8 cellular contexts compared by ENCODE assay signal in genomic region chr11:6603287-6604080, GRCh38. TPM values are rescaled to one million over a fixed set of nuclear protein-coding genes. Genes with fewer than 3 reads are reported as not detected.
DNase-seq lines count a peak whose midpoint lies in the region; ATAC-seq and TF ChIP-seq lines count a peak whose summit lies in the region.

ILK (plus strand) TSS chr11:6603774; CDS start chr11:6604272, 498 bp downstream.
RRP8 (minus strand) TSS chr11:6603616; CDS start chr11:6603502, 114 bp downstream.

- peaks cover 13% of the 10 kb centered on the region; the same call in 1 of the 2 replicates for H3F3A ChIP-seq in SU-DHL-6 (ENCODE audit: insufficient read depth)

- H3K4me1 Mint-ChIP-seq in activated naive CD8-positive, alpha-beta T cell treated with anti-CD3 and anti-CD28 coated beads, Interleukin-2, amount 50 U/mL, for 24 hours = peaks cover 10% of the 10 kb centered on the region

- H3K79me1 ChIP-seq in trophoblast cell (ENCODE audit: low read length) = peaks cover 25% of the 10 kb centered on the region

- no peak within 1 kb of the TSS for H3K23ac ChIP-seq in trophoblast cell (ENCODE audit: low read length)

- H3K27ac ChIP-seq in SU-DHL-6 (ENCODE audit: low read depth, low read length) (peak within 1 kb of the TSS; percentile 46), trophoblast cell (ENCODE audit: low read depth, low read length) (peak within 1 kb of the TSS; percentile 87), tibial nerve (peak within 1 kb of the TSS; percentile 88 to 99 (median 96))

- H3K79me2 ChIP-seq in SU-DHL-6 (ENCODE audit: insufficient read depth, low read length) = peaks cover 68% of the 10 kb centered on the region
- H3K79me2 ChIP-seq in trophoblast cell (ENCODE audit: control insufficient read depth, insufficient read depth, low read length, poor library complexity) = peaks cover 27% of the 10 kb centered on the region

- peak within 1 kb of the TSS; percentile 88 for H2BK120ac ChIP-seq in trophoblast cell (ENCODE audit: insufficient read depth, low read length, poor library complexity)

- intact Hi-C loops in Right ventricle myocardium superior (cut with DNase I) = loop anchor here (5.0 kb wide), 1 partner anchor 79 kb away; the partner anchor contains the start of gene MRPL17

- TF ChIP-seq CTCF in GM12865 (IDR thresholded peaks at IDR 0.05; ENCODE audit: insufficient read depth, low read depth, low read length, missing control alignments) (no peak), SU-DHL-6 (IDR thresholded peaks at IDR 0.05; ENCODE audit: insufficient read depth, low read length, poor library complexity, severe bottlenecking) (no peak), tibial nerve (IDR thresholded peaks at IDR 0.05) (peak in 4 of 5 experiments; percentile 16 to 67 (median 40))

- H3K27ac Mint-ChIP-seq in activated naive CD8-positive, alpha-beta T cell treated with anti-CD3 and anti-CD28 coated beads, Interleukin-2, amount 50 U/mL, for 24 hours = no peak within 1 kb of the TSS

- no CpG with 5 or more reads among the region's 72 CpGs for WGBS in trophoblast cell (ENCODE audit: extremely low coverage, insufficient coverage, insufficient read length)
- 1% methylated on average over 33 to 55 of the region's 72 CpGs for WGBS in tibial nerve, 2 donors

- no peaks in the 10 kb centered on the region for H3K27me3 Mint-ChIP-seq in activated naive CD8-positive, alpha-beta T cell treated with anti-CD3 and anti-CD28 coated beads, Interleukin-2, amount 50 U/mL, for 24 hours

- H4K91ac ChIP-seq in trophoblast cell (ENCODE audit: low read depth, low read length) = peak within 1 kb of the TSS; percentile 87

- H2BK5ac ChIP-seq in trophoblast cell (ENCODE audit: low read depth, low read length, poor library complexity) = peak within 1 kb of the TSS; percentile 93

- peak within 1 kb of the TSS; percentile 98 for H3K14ac ChIP-seq in trophoblast cell (ENCODE audit: low read length)

- H4K12ac ChIP-seq in trophoblast cell (ENCODE audit: low read depth, low read length) = peak within 1 kb of the TSS; percentile 98

- peak within 1 kb of the TSS; percentile 87 for H3K18ac ChIP-seq in trophoblast cell (ENCODE audit: low read length)

- H2AK5ac ChIP-seq in trophoblast cell (ENCODE audit: low read length) = peak within 1 kb of the TSS; percentile 61

- H3K4ac ChIP-seq in trophoblast cell (ENCODE audit: low read depth, low read length) = peak within 1 kb of the TSS; percentile 89

- H3K4me3 ChIP-seq in GM12865 (ENCODE audit: low read depth, low read length) (peak within 1 kb of the TSS; percentile 82), SU-DHL-6 (ENCODE audit: insufficient read depth, low read length, poor library complexity, severe bottlenecking) (peak within 1 kb of the TSS; percentile 93), trophoblast cell (ENCODE audit: low read depth, low read length) (peak within 1 kb of the TSS; percentile 80), tibial nerve (peak within 1 kb of the TSS; percentile 71 to 92 (median 88))

- no peaks in the 10 kb centered on the region for H3K9me3 Mint-ChIP-seq in activated naive CD8-positive, alpha-beta T cell treated with anti-CD3 and anti-CD28 coated beads, Interleukin-2, amount 50 U/mL, for 24 hours

- H3K9me3 ChIP-seq in SU-DHL-6 (ENCODE audit: insufficient read depth, low read length) = no peaks in the 10 kb centered on the region
- H3K9me3 ChIP-seq in trophoblast cell (ENCODE audit: insufficient read depth, low read depth, low read length) = no peaks in the 10 kb centered on the region
- H3K9me3 ChIP-seq in tibial nerve = no peaks in the 10 kb centered on the region

- peak; percentile 68 to 91 for TF ChIP-seq POLR2A in tibial nerve (IDR thresholded peaks at IDR 0.05)

- H3K9ac ChIP-seq in SU-DHL-6 (ENCODE audit: low read length) (peak within 1 kb of the TSS; percentile 87), trophoblast cell (ENCODE audit: low read length) (peak within 1 kb of the TSS; percentile 93)

- H3K4me3 Mint-ChIP-seq in activated naive CD8-positive, alpha-beta T cell treated with anti-CD3 and anti-CD28 coated beads, Interleukin-2, amount 50 U/mL, for 24 hours = no peak within 1 kb of the TSS

- peak within 1 kb of the TSS; percentile 75 for H3K4me2 ChIP-seq in SU-DHL-6 (ENCODE audit: low read depth, low read length, poor library complexity, severe bottlenecking)
- H3K4me2 ChIP-seq in trophoblast cell (ENCODE audit: low read length) = peak within 1 kb of the TSS; percentile 93

- ATAC-seq in HG02623 (IDR thresholded peaks at IDR 0.05; ENCODE audit: unreplicated experiment) = peak; percentile 78
- ATAC-seq in activated naive CD8-positive, alpha-beta T cell treated with anti-CD3 and anti-CD28 coated beads, Interleukin-2, amount 50 U/mL, for 24 hours = peak; percentile 80
- ATAC-seq in Right ventricle myocardium superior (ENCODE audit: poor library complexity) = peak; percentile 93

- H4K8ac ChIP-seq in trophoblast cell (ENCODE audit: low read depth, low read length) = peak within 1 kb of the TSS; percentile 95

- H3K36me3 Mint-ChIP-seq in activated naive CD8-positive, alpha-beta T cell treated with anti-CD3 and anti-CD28 coated beads, Interleukin-2, amount 50 U/mL, for 24 hours (ENCODE audit: low read depth) = peaks cover 20% of the 10 kb centered on the region

- peak within 1 kb of the TSS; percentile 72 for H2BK12ac ChIP-seq in trophoblast cell (ENCODE audit: low read length)

- H3K9me2 ChIP-seq in SU-DHL-6 (replicated peaks; ENCODE audit: insufficient read depth, low read length) = no peaks in the 10 kb centered on the region

- peak in 1 of 2 donors; percentile 89 for TF ChIP-seq EP300 in tibial nerve (IDR thresholded peaks at IDR 0.05)

- no peaks in the 10 kb centered on the region; the same call in 1 of the 2 replicates for H4K20me1 ChIP-seq in SU-DHL-6 (ENCODE audit: low read depth, low read length)

- peak within 1 kb of the TSS; percentile 86 for H2AFZ ChIP-seq in SU-DHL-6 (ENCODE audit: low read depth, low read length, severe bottlenecking)
- H2AFZ ChIP-seq in trophoblast cell (ENCODE audit: insufficient read depth, low read length, poor library complexity) = peak within 1 kb of the TSS; percentile 89

- peak; percentile 95 for DNase-seq in GM12865 (ENCODE audit: low read depth)
- peak; percentile 84 for DNase-seq in NCI-H1105 (lab: John Stamatoyannopoulos, UW)
- DNase-seq in activated naive CD8-positive, alpha-beta T cell treated with anti-CD3 and anti-CD28 coated beads, Interleukin-2, amount 50 U/mL, for 24 hours = peak; percentile 89
- peak; percentile 96 for DNase-seq in Right ventricle myocardium superior
- peak; percentile 73 to 90 for DNase-seq in trophoblast cell
- DNase-seq in tibial nerve (ENCODE audit: low spot score in 2 of 2) = peak; percentile 82 to 84

- H3K27me3 ChIP-seq in SU-DHL-6 (ENCODE audit: low read length) = no peaks in the 10 kb centered on the region
- no peaks in the 10 kb centered on the region for H3K27me3 ChIP-seq in trophoblast cell (ENCODE audit: insufficient read depth, low read length)
- H3K27me3 ChIP-seq in tibial nerve = no peaks in the 10 kb centered on the region

- H3K4me1 ChIP-seq in trophoblast cell (ENCODE audit: control insufficient read depth in 1 of 2, insufficient read depth in 2 of 2, low read length in 2 of 2) (peaks cover 12 to 25% of the 10 kb centered on the region in 2 experiments), tibial nerve (peaks cover 0 to 74% (median 44%) of the 10 kb centered on the region in 4 donors)

- H3K36me3 ChIP-seq in SU-DHL-6 (ENCODE audit: low read length) (peaks cover 10% of the 10 kb centered on the region; the same call in 1 of the 2 replicates), trophoblast cell (ENCODE audit: control insufficient read depth in 1 of 2, insufficient read depth in 2 of 2, low read length in 2 of 2) (peaks cover 28 to 40% of the 10 kb centered on the region in 2 experiments), tibial nerve (peaks cover 4 to 40% (median 14%) of the 10 kb centered on the region in 3 donors)

RNA-seq across cellular contexts. Expression of gene ILK, which starts in this region (rescaled TPM):
- 191 TPM for total RNA-seq in Right ventricle myocardium superior
- 231 and 245 TPM in 2 replicates for polyA plus RNA-seq in trophoblast cell (2013)
- 100 to 1,000 TPM; 139 to 148 (median 140) TPM for total RNA-seq in tibial nerve

RNA-seq across cellular contexts. Expression of gene RRP8, which starts in this region (rescaled TPM):
- total RNA-seq in Right ventricle myocardium superior (19.8 TPM), tibial nerve (10 to 100 TPM; 13.9 to 34.1 (median 18.2) TPM)
- polyA plus RNA-seq in trophoblast cell (2013) = 21.8 and 22.0 TPM in 2 replicates

Comparison
In these comparisons a context has a peak if more than half of its experiments do, and no peak if none do; other contexts are left out.
1. Peak in every context shown above with its lines: DNase-seq, ATAC-seq, H3K4me3 ChIP-seq and H3K27ac ChIP-seq.
2. CTCF ChIP-seq: peak in tibial nerve (4 of 5); none in GM12865 (single experiment) and SU-DHL-6 (single experiment).
3. H3K27ac ChIP-seq: peak in every context shown above with its lines; median percentile 96 in tibial nerve; 87 in trophoblast cell; 46 in SU-DHL-6.